11 cellular contexts compared by ENCODE assay signal in genomic region chr17:44078412-44078811, GRCh38. TPM values are rescaled to one million over a fixed set of nuclear protein-coding genes. Genes with fewer than 3 reads are reported as not detected.
DNase-seq lines count a peak whose midpoint lies in the region; ATAC-seq and TF ChIP-seq lines count a peak whose summit lies in the region.
"Had no signal": no experiment of that assay in that cellular context is flagged by ENCODE, and none has a peak within 500 bp of the region (broad histone marks: within the 10 kb centered on the region; RNA-seq: fewer than 3 reads in every experiment).

No MANE protein-coding gene starts in this region.

- H3K79me2 ChIP-seq in DND-41 (ENCODE audit: insufficient read depth, low read length): peaks cover 5% of the 10 kb centered on the region; the same call in 1 of the 2 replicates

- H4K20me1 ChIP-seq in DND-41 (ENCODE audit: insufficient read depth, low read length): peaks cover 2% of the 10 kb centered on the region; the same call in 1 of the 2 replicates

- intact Hi-C loops in Panc1 (cut with micrococcal nuclease; ENCODE audit: unreplicated experiment): no loop called here

- POLR2A ChIA-PET in Panc1 (lab: Charles Lee): interaction anchor here (0.6 kb wide), 1 partner anchor 14 kb away, joined by 8 read pairs; no protein-coding TSS in a partner anchor

- H3K4me2 ChIP-seq in DND-41 (ENCODE audit: insufficient read depth, low read length): no peak overlapping the region

- no peak overlapping the region for H2AFZ ChIP-seq in DND-41 (ENCODE audit: low read depth, low read length)

- no TSS peak for BruUV-seq in Panc1 (replicated peaks; lab: Mats Ljungman, UMichigan)

- DNase-seq in DND-41 (no peak), Panc1 (ENCODE audit: low read depth, low spot score) (no peak), islet precursor cell (peak; percentile 60), Ammon's horn (ENCODE audit: low spot score) (no peak), iPS-NIHi7 (ENCODE audit: extremely low spot score) (no peak), NCI-H345 (lab: John Stamatoyannopoulos, UW) (no peak)
- DNase-seq in stimulated activated CD4-positive, alpha-beta T cell treated with anti-CD3 and anti-CD28 coated beads, Interleukin-2, amount 100 ng/mL, for 48 hours: no peak
- DNase-seq: BE2C, NCI-H187, NCI-H69, SJCRH30 had no signal

- CTCF ChIA-PET in Panc1 (lab: Charles Lee): no interaction called here

- TF ChIP-seq CTCF in DND-41 (IDR thresholded peaks at IDR 0.05; ENCODE audit: borderline replicate concordance, extremely low read depth, low read length, poor library complexity, severe bottlenecking) (no peak), Panc1 (IDR thresholded peaks at IDR 0.05) (no peak)

- no peaks in the 10 kb centered on the region for H3K9me3 ChIP-seq in DND-41 (ENCODE audit: insufficient read depth, low read length, severe bottlenecking)
- no peaks in the 10 kb centered on the region for H3K9me3 ChIP-seq in Panc1 (ENCODE audit: control insufficient read depth, insufficient read depth, low read depth, low read length)
- H3K9me3 ChIP-seq: BE2C, SJCRH30 had no signal

- H3K36me3 ChIP-seq in DND-41 (ENCODE audit: insufficient read depth, low read length): peaks cover 38% of the 10 kb centered on the region
- no peaks in the 10 kb centered on the region for H3K36me3 ChIP-seq in Panc1 (ENCODE audit: control insufficient read depth, insufficient read depth, low read length)

- H3K9ac ChIP-seq in DND-41 (ENCODE audit: low read depth, low read length): no peak overlapping the region

- H3K27ac ChIP-seq in DND-41 (ENCODE audit: low read length): no peak overlapping the region
- H3K27ac ChIP-seq in Panc1 (ENCODE audit: low read length): no peak overlapping the region
- H3K27ac ChIP-seq: SJCRH30 had no signal

- in situ Hi-C loops in Panc1 (cut with HindIII; ENCODE audit: low pct_unique_long_range_greater_than_20kb, low sequenced_read_pairs): no loop called here

- H3K4me3 ChIP-seq in DND-41 (ENCODE audit: low read depth in 1 of 2, low read length in 2 of 2): no peak overlapping the region
- no peak overlapping the region for H3K4me3 ChIP-seq in Panc1 (ENCODE audit: low read depth in 2 of 2, low read length in 2 of 2)
- H3K4me3 ChIP-seq: SJCRH30 had no signal

- ATAC-seq in DND-41 (ENCODE audit: insufficient read depth, low read depth) (peak; percentile 39; the same call in 2 of the 3 replicates), Panc1 (peak; percentile 9; the same call in 1 of the 2 replicates)

- H3K4me1 ChIP-seq in DND-41 (ENCODE audit: insufficient read depth, low read length) (no peaks in the 10 kb centered on the region), Panc1 (ENCODE audit: control insufficient read depth, insufficient read depth, low read length) (no peaks in the 10 kb centered on the region)
- H3K4me1 ChIP-seq: BE2C, SJCRH30 had no signal

- H3K27me3 ChIP-seq in DND-41 (ENCODE audit: insufficient read depth, low read length, poor library complexity): no peaks in the 10 kb centered on the region
- H3K27me3 ChIP-seq in Panc1 (ENCODE audit: control insufficient read depth, insufficient read depth, low read length): no peaks in the 10 kb centered on the region
- H3K27me3 ChIP-seq: BE2C, SJCRH30 had no signal

RNA-seq across cellular contexts. Expression of gene G6PC3, which starts 7.9 kb away (rescaled TPM):
- total RNA-seq in Panc1 (2021; ENCODE audit: unreplicated experiment): 42.7 TPM
- 65.1 TPM for polyA plus RNA-seq in Panc1 (2012; ENCODE audit: insufficient read length)

RNA-seq across cellular contexts. Expression of gene LSM12, which starts 11.9 kb away (rescaled TPM):
- total RNA-seq in Panc1 (2021; ENCODE audit: unreplicated experiment): 73.0 TPM
- polyA plus RNA-seq in Panc1 (2012; ENCODE audit: insufficient read length): 34.8 TPM

RNA-seq across cellular contexts. Expression of gene HDAC5, which starts 45.0 kb away (rescaled TPM):
- total RNA-seq in Panc1 (2021; ENCODE audit: unreplicated experiment): 11.5 TPM
- 27.9 TPM for polyA plus RNA-seq in Panc1 (2012; ENCODE audit: insufficient read length)
